ENCODE assay signal across 15 cellular contexts in genomic region chr17:41880130-41880529, GRCh38. TPM values are rescaled to one million over a fixed set of nuclear protein-coding genes. Genes with fewer than 3 reads are reported as not detected.
DNase-seq lines count a peak whose midpoint lies in the region; ATAC-seq, FAIRE-seq and TF ChIP-seq lines count a peak whose summit lies in the region.
"Had no signal": no experiment of that assay in that cellular context is flagged by ENCODE, and none has a peak within 500 bp of the region (broad histone marks: within the 10 kb centered on the region; RNA-seq: fewer than 3 reads in every experiment).

No MANE protein-coding gene starts in this region.

- H3K27ac Mint-ChIP-seq in activated CD4-positive, alpha-beta T cell treated with anti-CD3 and anti-CD28 coated beads for 36 hours: peak overlapping the region; percentile 42
- peak overlapping the region; percentile 50; the same call in 1 of the 2 replicates for H3K27ac Mint-ChIP-seq in GM23338

- H3K27ac ChIP-seq in GM23338 (ENCODE audit: low read depth): peak overlapping the region; percentile 5; the same call in 1 of the 2 replicates
- no peak overlapping the region for H3K27ac ChIP-seq in endothelial cell of umbilical vein (ENCODE audit: insufficient read depth, low read depth, low read length)
- H3K27ac ChIP-seq: 22Rv1, BLaER1, HL-60 had no signal

- H3K4me3 ChIP-seq in GM23338: no peak overlapping the region
- H3K4me3 ChIP-seq in endothelial cell of umbilical vein (replicated peaks in 1 of 3; ENCODE audit: insufficient read depth in 1 of 3, low read depth in 1 of 3, low read length in 3 of 3): no peak overlapping the region
- H3K4me3 ChIP-seq: BLaER1 had no signal

- H3K9me1 ChIP-seq in endothelial cell of umbilical vein (replicated peaks; ENCODE audit: control insufficient read depth, extremely low read depth, insufficient read depth, low read length): no peaks in the 10 kb centered on the region

- FAIRE-seq in endothelial cell of umbilical vein (lab: Jason Lieb, UNC): peak; percentile 26
- no peak for FAIRE-seq in frontal cortex (lab: Jason Lieb, UNC)
- FAIRE-seq: H54 had no signal

- H2AFZ ChIP-seq in GM23338: no peak overlapping the region
- no peak overlapping the region for H2AFZ ChIP-seq in endothelial cell of umbilical vein (ENCODE audit: low read depth, low read length)

- intact Hi-C loops in activated CD4-positive, alpha-beta T cell treated with anti-CD3 and anti-CD28 coated beads for 36 hours (cut with DNase I, micrococcal nuclease): no loop called here
- intact Hi-C loops in endothelial cell of umbilical vein (cut with micrococcal nuclease): no loop called here

- TF ChIP-seq POLR2A in endothelial cell of umbilical vein (IDR thresholded peaks at IDR 0.05; ENCODE audit: low read depth, low read length): no peak

- H3K27me3 Mint-ChIP-seq in activated CD4-positive, alpha-beta T cell treated with anti-CD3 and anti-CD28 coated beads for 36 hours: no peaks in the 10 kb centered on the region
- H3K27me3 Mint-ChIP-seq in GM23338 (ENCODE audit: insufficient read depth, low read depth, poor library complexity): peaks cover 4% of the 10 kb centered on the region

- no peak overlapping the region for H3K4me2 ChIP-seq in GM23338
- no peak overlapping the region for H3K4me2 ChIP-seq in endothelial cell of umbilical vein (ENCODE audit: insufficient read depth, low read length)
- H3K4me2 ChIP-seq: BLaER1 had no signal

- H4K20me1 ChIP-seq in GM23338 (replicated peaks; ENCODE audit: insufficient read depth) (peaks cover 31% of the 10 kb centered on the region), endothelial cell of umbilical vein (replicated peaks; ENCODE audit: control insufficient read depth, extremely low read depth, insufficient read depth, low read length) (no peaks in the 10 kb centered on the region)

- H3K27me3 ChIP-seq in GM23338 (ENCODE audit: insufficient read depth) (no peaks in the 10 kb centered on the region), endothelial cell of umbilical vein (ENCODE audit: control insufficient read depth in 2 of 2, insufficient read depth in 2 of 2, low read length in 2 of 2) (no peaks in the 10 kb centered on the region)
- H3K27me3 ChIP-seq: BLaER1 had no signal

- no peak overlapping the region for H3K9ac ChIP-seq in endothelial cell of umbilical vein (replicated peaks; ENCODE audit: extremely low read depth, insufficient read depth, low read length)
- H3K9ac ChIP-seq: BLaER1 had no signal

- H3K4me1 ChIP-seq in GM23338 (ENCODE audit: insufficient read depth): no peaks in the 10 kb centered on the region
- no peaks in the 10 kb centered on the region for H3K4me1 ChIP-seq in endothelial cell of umbilical vein (ENCODE audit: control insufficient read depth, extremely low read depth, insufficient read depth, low read length)
- H3K4me1 ChIP-seq: BLaER1, Caco-2 had no signal

- DNase-seq in activated CD4-positive, alpha-beta T cell treated with anti-CD3 and anti-CD28 coated beads for 36 hours: no peak
- no peak for DNase-seq in activated CD4-positive, alpha-beta T cell treated with anti-CD3 and anti-CD28 coated beads for 4 hours
- DNase-seq in GM23338 (ENCODE audit: low spot score) (no peak), endothelial cell of umbilical vein (ENCODE audit: low read depth, low spot score) (no peak), frontal cortex (ENCODE audit: low spot score in 2 of 2) (no peak)
- DNase-seq: AML-193; Caco-2; CD8-positive, alpha-beta memory T cell; DMS53; GF-D8 had no signal

- no peaks in the 10 kb centered on the region for H3K9me3 Mint-ChIP-seq in activated CD4-positive, alpha-beta T cell treated with anti-CD3 and anti-CD28 coated beads for 36 hours (ENCODE audit: low read depth)
- peaks cover 7% of the 10 kb centered on the region; the same call in 2 of the 3 replicates for H3K9me3 Mint-ChIP-seq in GM23338
- H3K9me3 Mint-ChIP-seq: CD8-positive, alpha-beta memory T cell had no signal

- POLR2A ChIA-PET in activated CD4-positive, alpha-beta T cell treated with anti-CD3 and anti-CD28 coated beads for 36 hours (lab: Charles Lee): no interaction called here
- POLR2A ChIA-PET in endothelial cell of umbilical vein (lab: Charles Lee): no interaction called here

- BruUV-seq in endothelial cell of umbilical vein (replicated peaks; lab: Mats Ljungman, UMichigan): no TSS peak

- no peak for TF ChIP-seq CTCF in GM23338 (conservative IDR thresholded peaks at IDR 0.05; ENCODE audit: low read depth in 2 of 2)
- no peak for TF ChIP-seq CTCF in endothelial cell of umbilical vein (IDR thresholded peaks at IDR 0.05; ENCODE audit: extremely low read depth in 1 of 2, insufficient read depth in 1 of 2, low read depth in 1 of 2, low read length in 2 of 2)

- H3K79me2 ChIP-seq in GM23338 (replicated peaks; ENCODE audit: insufficient read depth) (peaks cover 37% of the 10 kb centered on the region; the same call in 1 of the 2 replicates), endothelial cell of umbilical vein (ENCODE audit: control insufficient read depth, insufficient read depth, low read length) (peaks cover 5% of the 10 kb centered on the region)

- peaks cover 39% of the 10 kb centered on the region for H3F3A ChIP-seq in GM23338 (replicated peaks; ENCODE audit: low read depth)

- no peak for ATAC-seq in activated CD4-positive, alpha-beta T cell treated with anti-CD3 and anti-CD28 coated beads for 36 hours
- ATAC-seq in GM23338 (no peak), GM21737 (IDR thresholded peaks at IDR 0.05; ENCODE audit: unreplicated experiment) (no peak)

- dilution Hi-C loops in endothelial cell of umbilical vein (cut with MboI; ENCODE audit: extremely low pct_ligation_motif_present, low sequenced_read_pairs): no loop called here

- CTCF ChIA-PET in activated CD4-positive, alpha-beta T cell treated with anti-CD3 and anti-CD28 coated beads for 36 hours (lab: Charles Lee): no interaction called here
- CTCF ChIA-PET in endothelial cell of umbilical vein (lab: Charles Lee): no interaction called here

- H3K4me3 Mint-ChIP-seq in activated CD4-positive, alpha-beta T cell treated with anti-CD3 and anti-CD28 coated beads for 36 hours: no peak overlapping the region
- no peak overlapping the region for H3K4me3 Mint-ChIP-seq in GM23338
- H3K4me3 Mint-ChIP-seq: CD8-positive, alpha-beta memory T cell had no signal

- H3K36me3 Mint-ChIP-seq in activated CD4-positive, alpha-beta T cell treated with anti-CD3 and anti-CD28 coated beads for 36 hours (ENCODE audit: low read depth): peaks cover 36% of the 10 kb centered on the region
- peaks cover 95% of the 10 kb centered on the region for H3K36me3 Mint-ChIP-seq in GM23338 (ENCODE audit: low read depth)

- H3K4me1 Mint-ChIP-seq in activated CD4-positive, alpha-beta T cell treated with anti-CD3 and anti-CD28 coated beads for 36 hours: no peaks in the 10 kb centered on the region
- peaks cover 3% of the 10 kb centered on the region; the same call in 1 of the 3 replicates for H3K4me1 Mint-ChIP-seq in GM23338

- H3K9me3 ChIP-seq in endothelial cell of umbilical vein (replicated peaks; ENCODE audit: control insufficient read depth, insufficient read depth, low read length): no peaks in the 10 kb centered on the region
- H3K9me3 ChIP-seq: Caco-2 had no signal

- H3K36me3 ChIP-seq in GM23338 (ENCODE audit: insufficient read depth) (peaks cover 72% of the 10 kb centered on the region), endothelial cell of umbilical vein (ENCODE audit: control insufficient read depth in 2 of 2, extremely low read depth in 1 of 2, insufficient read depth in 2 of 2, low read length in 2 of 2) (peaks cover 40 to 41% of the 10 kb centered on the region in 2 experiments)

- H3K9me2 ChIP-seq in GM23338 (ENCODE audit: insufficient read depth): no peaks in the 10 kb centered on the region

RNA-seq across cellular contexts. Expression of gene KLHL11, which starts 14.9 kb away (rescaled TPM):
- 10 to 100 TPM; 16.4 to 18.0 TPM for total RNA-seq in activated CD4-positive, alpha-beta T cell treated with anti-CD3 and anti-CD28 coated beads for 36 hours
- 23.7 and 25.5 TPM in 2 replicates for total RNA-seq in GM23338 (2014; rRNA removed; shearing (Covaris generic))
- 6.8 and 8.7 TPM in 2 replicates for polyA plus RNA-seq in GM23338 (2016; fragmentation: Nextera tagmentation; extraction: Ambion mirVana)
- 11.0 and 12.6 TPM in 2 replicates for total RNA-seq in endothelial cell of umbilical vein
- 2.9 and 3.1 TPM in 2 replicates for polyA plus RNA-seq in endothelial cell of umbilical vein
- polyA plus RNA-seq in endothelial cell of umbilical vein (2011; cell fraction: cytosol; rRNA removed): 3.0 and 3.4 TPM in 2 replicates
- 2.6 and 3.9 TPM in 2 replicates for polyA plus RNA-seq in endothelial cell of umbilical vein (2011; cell fraction: nucleus; rRNA removed)
- polyA plus RNA-seq in endothelial cell of umbilical vein (2012): 1.4 and 1.9 TPM in 2 replicates
- 25.0 and 33.0 TPM in 2 replicates for polyA minus RNA-seq in endothelial cell of umbilical vein
- polyA minus RNA-seq in endothelial cell of umbilical vein (2011; cell fraction: cytosol; rRNA and poly(A)+ RNA removed): 30.5 TPM
- 5.4 and 8.3 TPM in 2 replicates for polyA minus RNA-seq in endothelial cell of umbilical vein (2011; cell fraction: nucleus; rRNA and poly(A)+ RNA removed)
- total RNA-seq in frontal cortex: 70.1 TPM

RNA-seq across cellular contexts. Expression of gene ACLY, which starts 38.6 kb away (rescaled TPM):
- total RNA-seq in activated CD4-positive, alpha-beta T cell treated with anti-CD3 and anti-CD28 coated beads for 36 hours: 100 to 1,000 TPM; 189 to 192 TPM
- 412 and 439 TPM in 2 replicates for total RNA-seq in GM23338 (2014; rRNA removed; shearing (Covaris generic))
- polyA plus RNA-seq in GM23338 (2016; fragmentation: Nextera tagmentation; extraction: Ambion mirVana) (119 and 121 TPM in 2 replicates), endothelial cell of umbilical vein (174 and 176 TPM in 2 replicates)
- total RNA-seq in endothelial cell of umbilical vein (324 and 329 TPM in 2 replicates), frontal cortex (140 TPM)
- 178 and 181 TPM in 2 replicates for polyA plus RNA-seq in endothelial cell of umbilical vein (2011; cell fraction: cytosol; rRNA removed)
- 233 and 236 TPM in 2 replicates for polyA plus RNA-seq in endothelial cell of umbilical vein (2011; cell fraction: nucleus; rRNA removed)
- 192 and 195 TPM in 2 replicates for polyA plus RNA-seq in endothelial cell of umbilical vein (2012)
- 400 and 417 TPM in 2 replicates for polyA minus RNA-seq in endothelial cell of umbilical vein
- 189 TPM for polyA minus RNA-seq in endothelial cell of umbilical vein (2011; cell fraction: cytosol; rRNA and poly(A)+ RNA removed)
- polyA minus RNA-seq in endothelial cell of umbilical vein (2011; cell fraction: nucleus; rRNA and poly(A)+ RNA removed): 122 and 125 TPM in 2 replicates

RNA-seq across cellular contexts. Expression of gene KLHL10, which starts 42.5 kb away (rescaled TPM):
- total RNA-seq in activated CD4-positive, alpha-beta T cell treated with anti-CD3 and anti-CD28 coated beads for 36 hours: under 1 TPM; 0.19 to 0.21 TPM
- 0.27 and 0.42 TPM in 2 replicates for total RNA-seq in GM23338 (2014; rRNA removed; shearing (Covaris generic))
- 0.13 TPM in 1 of 2 replicates, not detected in the other for polyA plus RNA-seq in GM23338 (2016; fragmentation: Nextera tagmentation; extraction: Ambion mirVana)
- total RNA-seq in endothelial cell of umbilical vein: not detected in 2 replicates
- 0.10 TPM in 1 of 2 replicates, not detected in the other for polyA plus RNA-seq in endothelial cell of umbilical vein
- polyA plus RNA-seq in endothelial cell of umbilical vein (2011; cell fraction: cytosol; rRNA removed): 0.03 and 0.04 TPM in 2 replicates
- polyA plus RNA-seq in endothelial cell of umbilical vein (2011; cell fraction: nucleus; rRNA removed): 0.29 TPM in 1 of 2 replicates, not detected in the other
- not detected in 2 replicates for polyA plus RNA-seq in endothelial cell of umbilical vein (2012)
- 0.12 TPM in 1 of 2 replicates, not detected in the other for polyA minus RNA-seq in endothelial cell of umbilical vein
- polyA minus RNA-seq in endothelial cell of umbilical vein (2011; cell fraction: cytosol; rRNA and poly(A)+ RNA removed): not detected
- polyA minus RNA-seq in endothelial cell of umbilical vein (2011; cell fraction: nucleus; rRNA and poly(A)+ RNA removed): not detected in 2 replicates
- under 0.01 TPM for total RNA-seq in frontal cortex
- total RNA-seq: Caco-2; CD8-positive, alpha-beta memory T cell had no signal

RNA-seq across cellular contexts. Expression of gene NT5C3B, which starts 44.1 kb away (rescaled TPM):
- 10 to 100 TPM; 37.5 to 46.9 TPM for total RNA-seq in activated CD4-positive, alpha-beta T cell treated with anti-CD3 and anti-CD28 coated beads for 36 hours
- 68.9 and 78.3 TPM in 2 replicates for total RNA-seq in GM23338 (2014; rRNA removed; shearing (Covaris generic))
- polyA plus RNA-seq in GM23338 (2016; fragmentation: Nextera tagmentation; extraction: Ambion mirVana) (58.2 and 59.1 TPM in 2 replicates), endothelial cell of umbilical vein (75.5 and 92.5 TPM in 2 replicates)
- total RNA-seq in endothelial cell of umbilical vein (57.4 and 67.3 TPM in 2 replicates), frontal cortex (131 TPM)
- polyA plus RNA-seq in endothelial cell of umbilical vein (2011; cell fraction: cytosol; rRNA removed): 80.0 and 90.6 TPM in 2 replicates
- polyA plus RNA-seq in endothelial cell of umbilical vein (2011; cell fraction: nucleus; rRNA removed): 84.8 and 107 TPM in 2 replicates
- polyA plus RNA-seq in endothelial cell of umbilical vein (2012): 89.8 and 107 TPM in 2 replicates
- 53.4 and 54.1 TPM in 2 replicates for polyA minus RNA-seq in endothelial cell of umbilical vein
- polyA minus RNA-seq in endothelial cell of umbilical vein (2011; cell fraction: cytosol; rRNA and poly(A)+ RNA removed): 23.6 TPM
- polyA minus RNA-seq in endothelial cell of umbilical vein (2011; cell fraction: nucleus; rRNA and poly(A)+ RNA removed): 23.1 and 30.6 TPM in 2 replicates

RNA-seq across cellular contexts. Expression of gene ODAD4, which starts 50.3 kb away (rescaled TPM):
- total RNA-seq in activated CD4-positive, alpha-beta T cell treated with anti-CD3 and anti-CD28 coated beads for 36 hours: 1 to 10 TPM in 1 of 2 experiments, under 1 TPM in 1; 0.81 to 1.1 TPM
- total RNA-seq in GM23338 (2014; rRNA removed; shearing (Covaris generic)): 0.12 and 1.8 TPM in 2 replicates
- 0.54 and 1.7 TPM in 2 replicates for polyA plus RNA-seq in GM23338 (2016; fragmentation: Nextera tagmentation; extraction: Ambion mirVana)
- total RNA-seq in endothelial cell of umbilical vein: 0.60 and 1.0 TPM in 2 replicates
- polyA plus RNA-seq in endothelial cell of umbilical vein: 0.19 TPM in 1 of 2 replicates, not detected in the other
- polyA plus RNA-seq in endothelial cell of umbilical vein (2011; cell fraction: cytosol; rRNA removed): 0.06 and 0.17 TPM in 2 replicates
- 1.1 and 1.2 TPM in 2 replicates for polyA plus RNA-seq in endothelial cell of umbilical vein (2011; cell fraction: nucleus; rRNA removed)
- 0.74 and 0.75 TPM in 2 replicates for polyA plus RNA-seq in endothelial cell of umbilical vein (2012)
- 0.17 and 0.34 TPM in 2 replicates for polyA minus RNA-seq in endothelial cell of umbilical vein
- polyA minus RNA-seq in endothelial cell of umbilical vein (2011; cell fraction: cytosol; rRNA and poly(A)+ RNA removed): not detected
- 0.58 and 0.72 TPM in 2 replicates for polyA minus RNA-seq in endothelial cell of umbilical vein (2011; cell fraction: nucleus; rRNA and poly(A)+ RNA removed)
- 3.3 TPM for total RNA-seq in frontal cortex
